Comparison of ENCODE assay signal across 3 cellular contexts in the genomic region with DNA sequence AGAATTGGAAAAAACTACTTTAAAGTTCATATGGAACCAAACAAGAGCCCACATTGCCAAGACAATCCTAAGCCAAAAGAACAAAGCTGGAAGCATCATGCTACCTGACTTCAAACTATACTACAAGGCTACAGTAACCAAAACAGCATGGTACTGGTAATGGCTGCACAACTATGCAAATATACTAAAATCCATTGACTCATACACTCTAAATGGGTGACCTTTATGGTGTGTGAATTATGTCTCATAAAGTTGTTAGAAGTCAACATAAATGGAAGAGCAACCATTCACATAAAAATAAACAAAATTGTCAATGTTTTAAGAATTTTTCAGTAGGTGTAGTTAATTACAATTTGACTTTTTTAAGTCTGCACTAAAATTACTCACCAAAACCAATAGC. TPM values are rescaled to one million over a fixed set of nuclear protein-coding genes. Genes with fewer than 3 reads are reported as not detected.
"Had no signal": no experiment of that assay in that cellular context is flagged by ENCODE, and none has a peak within 500 bp of the region (broad histone marks: within the 10 kb centered on the region; RNA-seq: fewer than 3 reads in every experiment).

No MANE protein-coding gene starts in this region.

RNA-seq across cellular contexts. Expression of a gene that starts 1.3 kb away (rescaled TPM):
- total RNA-seq: mammary epithelial cell, occipital lobe had no signal
- polyA plus RNA-seq: mammary epithelial cell had no signal

RNA-seq across cellular contexts. Expression of a gene that starts 58.8 kb away (rescaled TPM):
- total RNA-seq: activated CD4-positive, alpha-beta memory T cell treated with anti-CD3 and anti-CD28 coated beads for 36 hours had no signal
